10 cellular contexts compared by ENCODE assay signal in genomic region chr7:28481131-28481926, GRCh38.
DNase-seq lines count a peak whose midpoint lies in the region; ATAC-seq lines count a peak whose summit lies in the region.
"Had no signal": no experiment of that assay in that cellular context is flagged by ENCODE, and none has a peak within 500 bp of the region (broad histone marks: within the 10 kb centered on the region; RNA-seq: fewer than 3 reads in every experiment).

No MANE protein-coding gene starts in this region.

- H3K27me3 ChIP-seq in trophoblast cell (ENCODE audit: insufficient read depth, low read length): no peaks in the 10 kb centered on the region

- H3K79me1 ChIP-seq in trophoblast cell (ENCODE audit: low read length): no peaks in the 10 kb centered on the region

- H3K4me3 ChIP-seq in SK-N-MC: peak overlapping the region; percentile 64
- no peak overlapping the region for H3K4me3 ChIP-seq in trophoblast cell (ENCODE audit: low read depth, low read length)

- no peaks in the 10 kb centered on the region for H3K9me3 ChIP-seq in SK-N-MC (ENCODE audit: low read depth, low read length)
- no peaks in the 10 kb centered on the region for H3K9me3 ChIP-seq in trophoblast cell (ENCODE audit: insufficient read depth, low read depth, low read length)

- H3K27ac ChIP-seq in SK-N-MC (peak overlapping the region; percentile 30; the same call in 1 of the 2 replicates), trophoblast cell (ENCODE audit: low read depth, low read length) (no peak overlapping the region)
- H3K27ac ChIP-seq: epithelial cell of prostate had no signal

- H3K23ac ChIP-seq in trophoblast cell (ENCODE audit: low read length): no peak overlapping the region

- no peak overlapping the region for H2BK12ac ChIP-seq in trophoblast cell (ENCODE audit: low read length)

- ATAC-seq in GM19043 (IDR thresholded peaks at IDR 0.05; ENCODE audit: low read depth, unreplicated experiment): peak; percentile 62
- peak; percentile 81 for ATAC-seq in HG02852 (IDR thresholded peaks at IDR 0.05; ENCODE audit: unreplicated experiment)
- ATAC-seq in sciatic nerve: peak; percentile 81
- ATAC-seq in activated CD4-positive, CD25-positive, alpha-beta regulatory T cell treated with anti-CD3 and anti-CD28 coated beads, Interleukin-2, amount 50 U/mL, for 24 hours: no peak

- no peak overlapping the region for H4K91ac ChIP-seq in trophoblast cell (ENCODE audit: low read depth, low read length)

- H4K8ac ChIP-seq in trophoblast cell (ENCODE audit: low read depth, low read length): no peak overlapping the region

- H3K36me3 ChIP-seq in SK-N-MC (ENCODE audit: insufficient read depth, low read length) (no peaks in the 10 kb centered on the region), trophoblast cell (ENCODE audit: control insufficient read depth in 1 of 2, insufficient read depth in 2 of 2, low read length in 2 of 2) (no peaks in the 10 kb centered on the region)

- no peak overlapping the region for H2BK5ac ChIP-seq in trophoblast cell (ENCODE audit: low read depth, low read length, poor library complexity)

- no peak overlapping the region for H2BK120ac ChIP-seq in trophoblast cell (ENCODE audit: insufficient read depth, low read length, poor library complexity)

- intact Hi-C loops in sciatic nerve (cut with DNase I): no loop called here

- no peaks in the 10 kb centered on the region for H3K79me2 ChIP-seq in trophoblast cell (ENCODE audit: control insufficient read depth, insufficient read depth, low read length, poor library complexity)

- H3K4ac ChIP-seq in trophoblast cell (ENCODE audit: low read depth, low read length): no peak overlapping the region

- H4K12ac ChIP-seq in trophoblast cell (ENCODE audit: low read depth, low read length): no peak overlapping the region

- no peak overlapping the region for H2AK5ac ChIP-seq in trophoblast cell (ENCODE audit: low read length)

- H3K14ac ChIP-seq in trophoblast cell (ENCODE audit: low read length): no peak overlapping the region

- peaks cover 0 to 5% of the 10 kb centered on the region in 2 experiments for H3K4me1 ChIP-seq in trophoblast cell (ENCODE audit: control insufficient read depth in 1 of 2, insufficient read depth in 2 of 2, low read length in 2 of 2)

- WGBS in trophoblast cell (ENCODE audit: extremely low coverage, insufficient coverage, insufficient read length): no CpG with 5 or more reads among the region's 7 CpGs

- no peak overlapping the region for H2AFZ ChIP-seq in trophoblast cell (ENCODE audit: insufficient read depth, low read length, poor library complexity)

- no peak overlapping the region for H3K4me2 ChIP-seq in trophoblast cell (ENCODE audit: low read length)

- no peak overlapping the region for H3K18ac ChIP-seq in trophoblast cell (ENCODE audit: low read length)

- peak; percentile 62 for DNase-seq in SK-N-MC (ENCODE audit: low read depth, low spot score)
- DNase-seq in sciatic nerve (ENCODE audit: low spot score): no peak
- DNase-seq in trophoblast cell: no peak
- DNase-seq in MV-4-11 (lab: John Stamatoyannopoulos, UW): no peak
- no peak for DNase-seq in pons (ENCODE audit: low spot score)
- DNase-seq: activated B cell treated with CpG ODN at 0.5 μM for 24 hours had no signal

- H3K9ac ChIP-seq in SK-N-MC (ENCODE audit: insufficient read length) (peak overlapping the region; percentile 52), trophoblast cell (ENCODE audit: low read length) (no peak overlapping the region)

Comparison
In these comparisons a context has a peak if more than half of its experiments do, and no peak if none do; other contexts are left out.
1. ATAC-seq: peak in GM19043 (single experiment), HG02852 (single experiment) and sciatic nerve (single experiment); none in activated CD4-positive, CD25-positive, alpha-beta regulatory T cell treated with anti-CD3 and anti-CD28 coated beads, Interleukin-2, amount 50 U/mL, for 24 hours (0 of 2).